21 cellular contexts compared by ENCODE assay signal in genomic region chr2:39623916-39624315, GRCh38. TPM values are rescaled to one million over a fixed set of nuclear protein-coding genes. Genes with fewer than 3 reads are reported as not detected.
DNase-seq lines count a peak whose midpoint lies in the region; ATAC-seq and TF ChIP-seq lines count a peak whose summit lies in the region.
"Had no signal": no experiment of that assay in that cellular context is flagged by ENCODE, and none has a peak within 500 bp of the region (broad histone marks: within the 10 kb centered on the region; RNA-seq: fewer than 3 reads in every experiment).

No MANE protein-coding gene starts in this region.

- CTCF ChIA-PET in GM10248 (lab: Yijun Ruan, JAX): interaction anchor here (1.7 kb wide), 1 partner anchor 14 kb away, joined by 4 read pairs; no protein-coding TSS in a partner anchor

- no peak overlapping the region for H3K27ac ChIP-seq in aorta (ENCODE audit: low read depth in 1 of 2, low read length in 2 of 2)
- no peak overlapping the region for H3K27ac ChIP-seq in right lobe of liver
- H3K27ac ChIP-seq: ascending aorta, esophagus squamous epithelium, gastroesophageal sphincter had no signal

- no peak overlapping the region for H3K4me3 ChIP-seq in aorta (ENCODE audit: low read length in 2 of 2)
- no peak overlapping the region for H3K4me3 ChIP-seq in right lobe of liver
- H3K4me3 ChIP-seq: ascending aorta, esophagus squamous epithelium, gastroesophageal sphincter had no signal

- H3K4me1 ChIP-seq in aorta (ENCODE audit: control insufficient read depth in 1 of 2, insufficient read depth in 2 of 2, low read length in 2 of 2): peaks cover 3 to 4% of the 10 kb centered on the region in 2 donors
- peaks cover 0 to 7% (median 3%) of the 10 kb centered on the region in 4 donors for H3K4me1 ChIP-seq in right lobe of liver

- no peaks in the 10 kb centered on the region for H3K36me3 ChIP-seq in aorta (ENCODE audit: control insufficient read depth in 1 of 2, insufficient read depth in 2 of 2, low read length in 1 of 2)
- H3K36me3 ChIP-seq in right lobe of liver: no peaks in the 10 kb centered on the region
- H3K36me3 ChIP-seq: ascending aorta, esophagus squamous epithelium, gastroesophageal sphincter had no signal

- WGBS in aorta, 2 donors: 28 to 38% methylated on average over 5 of the region's 5 CpGs
- WGBS in right lobe of liver (ENCODE audit: insufficient coverage, low coverage, low lambda C conversion rate, missing lambda C conversion rate): 80% methylated on average over 2 of the region's 5 CpGs

- no peak for TF ChIP-seq POLR2A in right lobe of liver (IDR thresholded peaks at IDR 0.05)

- H3K9me3 ChIP-seq in aorta (ENCODE audit: control insufficient read depth, low read length) (no peaks in the 10 kb centered on the region), right lobe of liver (no peaks in the 10 kb centered on the region)
- H3K9me3 ChIP-seq: ascending aorta, esophagus squamous epithelium, gastroesophageal sphincter had no signal

- peak; percentile 79 for DNase-seq in DMS79 treated with DMSO at 0.1 percent for 48 hours (lab: John Stamatoyannopoulos, UW)
- peak; percentile 76 for DNase-seq in NCI-H1092 treated with DMSO at 0.1 percent for 48 hours (lab: John Stamatoyannopoulos, UW)
- DNase-seq in amygdala (lab: John Stamatoyannopoulos, UW): peak in 39 of 56 donors; percentile 9 to 79 (median 44)
- DNase-seq in midbrain (lab: John Stamatoyannopoulos, UW): peak; percentile 19
- DNase-seq in aorta: no peak
- DNase-seq in right lobe of liver: no peak
- no peak for DNase-seq in KBM-7
- no peak for DNase-seq in GM10248 (ENCODE audit: extremely low spot score)
- DNase-seq: activated CD4-positive, alpha-beta T cell treated with anti-CD3 and anti-CD28 coated beads for 1 hour; activated CD8-positive, alpha-beta memory T cell treated with anti-CD3 and anti-CD28 coated beads for 24 hours; activated naive CD4-positive, alpha-beta T cell treated with anti-CD3 and anti-CD28 coated beads for 36 hours; activated T-cell treated with anti-CD3 and anti-CD28 coated beads, Interleukin-2, amount 50 U/mL, for 4 hours; effector memory CD8-positive, alpha-beta T cell; esophagus squamous epithelium; HCEC 1CT; NCI-H69; PC-3; SIG-M5; stimulated activated CD4-positive, alpha-beta T cell treated with anti-CD3 and anti-CD28 coated beads, Interleukin-12 subunit alpha, Interleukin-12 subunit beta, amount 100 ng/mL, for 4 hours had no signal

- H3K27me3 ChIP-seq in aorta (ENCODE audit: control insufficient read depth in 1 of 2, insufficient read depth in 2 of 2, low read length in 1 of 2) (no peaks in the 10 kb centered on the region), right lobe of liver (no peaks in the 10 kb centered on the region)
- H3K27me3 ChIP-seq: ascending aorta, esophagus squamous epithelium, gastroesophageal sphincter had no signal

- ATAC-seq in aorta (ENCODE audit: low FRiP score) (no peak), right lobe of liver (no peak)
- ATAC-seq: activated T-cell treated with anti-CD3 and anti-CD28 coated beads, Interleukin-2, amount 50 U/mL, for 4 hours; effector memory CD8-positive, alpha-beta T cell; gastroesophageal sphincter; PC-3 had no signal

- in situ Hi-C loops in KBM-7 (cut with MboI; ENCODE audit: low pct_unique_long_range_greater_than_20kb, low sequenced_read_pairs): no loop called here

- intact Hi-C loops in aorta (cut with DNase I) (no loop called here), right lobe of liver (cut with DNase I) (no loop called here)

- POLR2A ChIA-PET in GM10248 (lab: Yijun Ruan, JAX): no interaction called here

- TF ChIP-seq CTCF in right lobe of liver (IDR thresholded peaks at IDR 0.05) (no peak), GM10248 (IDR thresholded peaks at IDR 0.05; ENCODE audit: control extremely low read depth, extremely low read depth, low read depth, missing control alignments) (no peak)

RNA-seq across cellular contexts. Expression of gene TMEM178A, which starts 41.8 kb away (rescaled TPM):
- total RNA-seq in aorta (1 to 10 TPM; 2.0 to 5.0 TPM), right lobe of liver (1 to 10 TPM in 3 of 6 experiments, under 1 TPM in 2, not detected in 1; 0.25 to 1.7 (median 1.4) TPM)
- 1 to 10 TPM; 4.4 to 9.5 TPM for polyA plus RNA-seq in aorta
- total RNA-seq: activated T-cell treated with anti-CD3 and anti-CD28 coated beads, Interleukin-2, amount 50 U/mL, for 4 hours had no signal

Comparison
In these comparisons a context has a peak if more than half of its experiments do, and no peak if none do; other contexts are left out.
1. DNase-seq: peak in DMS79 treated with DMSO at 0.1 percent for 48 hours (single experiment), NCI-H1092 treated with DMSO at 0.1 percent for 48 hours (single experiment), amygdala (39 of 56) and midbrain (single experiment); none in aorta (0 of 2), right lobe of liver (0 of 3), KBM-7 (single experiment) and GM10248 (single experiment).